ENCODE assay signal across 18 cellular contexts in genomic region chr3:110650752-110651151, GRCh38.
A peak's percentile ranks its signal among the peaks of the same experiment; 100 is the strongest.
DNase-seq lines count a peak whose midpoint lies in the region; ATAC-seq and TF ChIP-seq lines count a peak whose summit lies in the region.
"Had no signal": no experiment of that assay in that cellular context is flagged by ENCODE, and none has a peak within 500 bp of the region (broad histone marks: within the 10 kb centered on the region; RNA-seq: fewer than 3 reads in every experiment).

No MANE protein-coding gene starts in this region.

- WGBS in mesenchymal stem cell = no CpG with 5 or more reads among the region's 1 CpG

- H3K14ac ChIP-seq in mesenchymal stem cell (ENCODE audit: low read length in 2 of 2) = no peak overlapping the region

- no peak overlapping the region for H3K9ac ChIP-seq in mesenchymal stem cell (ENCODE audit: low read length)

- no peak overlapping the region for H3K4ac ChIP-seq in mesenchymal stem cell (ENCODE audit: low read depth in 1 of 2, low read length in 2 of 2)

- H3K18ac ChIP-seq in mesenchymal stem cell (ENCODE audit: low read depth in 1 of 2, low read length in 2 of 2) = no peak overlapping the region

- TF ChIP-seq CTCF in Caco-2 (IDR thresholded peaks at IDR 0.05; ENCODE audit: insufficient read depth in 1 of 2, low read depth in 1 of 2, low read length in 1 of 2, severe bottlenecking in 1 of 2, unreplicated experiment in 1 of 2) = no peak
- no peak for TF ChIP-seq CTCF in astrocyte of the spinal cord (IDR thresholded peaks at IDR 0.05; ENCODE audit: low read depth, low read length)

- H3K27ac ChIP-seq in mesenchymal stem cell (ENCODE audit: low read length, poor library complexity, severe bottlenecking) = no peak overlapping the region
- no peak overlapping the region for H3K27ac ChIP-seq in naive thymus-derived CD4-positive, alpha-beta T cell (ENCODE audit: low read depth, low read length)
- H3K27ac ChIP-seq: A549 had no signal

- H3K23ac ChIP-seq in mesenchymal stem cell (ENCODE audit: low read length in 2 of 2) = no peak overlapping the region

- peak overlapping the region; percentile 69 for H2BK15ac ChIP-seq in mesenchymal stem cell (ENCODE audit: low read depth, poor library complexity, severe bottlenecking)

- H3K27me3 Mint-ChIP-seq in Caco-2 (ENCODE audit: insufficient read depth, unreplicated experiment) = no peaks in the 10 kb centered on the region
- H3K27me3 Mint-ChIP-seq in naive thymus-derived CD4-positive, alpha-beta T cell = peaks cover 0 to 9% (median 3%) of the 10 kb centered on the region in 5 donors
- H3K27me3 Mint-ChIP-seq in activated CD4-positive, alpha-beta T cell treated with anti-CD3 and anti-CD28 coated beads, Interleukin-2, amount 10 ng/mL, durations not matched to agents 24 days and 14 days = no peaks in the 10 kb centered on the region

- H3K4me1 Mint-ChIP-seq in Caco-2 (ENCODE audit: low read depth, unreplicated experiment) = peaks cover 20% of the 10 kb centered on the region
- H3K4me1 Mint-ChIP-seq in naive thymus-derived CD4-positive, alpha-beta T cell = peaks cover 0 to 3% (median 0%) of the 10 kb centered on the region in 7 donors
- no peaks in the 10 kb centered on the region for H3K4me1 Mint-ChIP-seq in activated CD4-positive, alpha-beta T cell treated with anti-CD3 and anti-CD28 coated beads, Interleukin-2, amount 10 ng/mL, durations not matched to agents 24 days and 14 days

- POLR2A ChIA-PET in Caco-2 (lab: Charles Lee) = no interaction called here
- POLR2A ChIA-PET in naive thymus-derived CD4-positive, alpha-beta T cell (lab: Charles Lee) = no interaction called here

- DNase-seq in Caco-2 (no peak), NCI-H748 (lab: John Stamatoyannopoulos, UW; ENCODE audit: unreplicated experiment) (peak; percentile 51), astrocyte of the spinal cord (ENCODE audit: low read depth, low spot score) (peak; percentile 7), mesenchymal stem cell (no peak), DMS 273 (lab: John Stamatoyannopoulos, UW; ENCODE audit: unreplicated experiment) (no peak), superior temporal gyrus (ENCODE audit: extremely low spot score) (no peak)
- DNase-seq in naive thymus-derived CD4-positive, alpha-beta T cell = no peak
- no peak for DNase-seq in activated CD4-positive, alpha-beta T cell treated with anti-CD3 and anti-CD28 coated beads, Interleukin-2, amount 10 ng/mL, durations not matched to agents 24 days and 14 days
- DNase-seq: NCI-H1436 treated with DMSO at 0.1 percent for 48 hours, NCI-H2029 treated with DMSO at 0.1 percent for 48 hours, NCI-H226, NCI-H524 treated with DMSO at 0.1 percent for 48 hours, OCI-M1, RPMI8226, SIG-M5 had no signal

- H3K4me3 ChIP-seq in Caco-2 (ENCODE audit: low read depth, low read length) (no peak overlapping the region), astrocyte of the spinal cord (ENCODE audit: low read depth, low read length) (no peak overlapping the region), mesenchymal stem cell (ENCODE audit: insufficient read depth in 1 of 2, low read depth in 1 of 2, low read length in 2 of 2) (no peak overlapping the region)
- no peak overlapping the region for H3K4me3 ChIP-seq in naive thymus-derived CD4-positive, alpha-beta T cell (ENCODE audit: low read length)
- H3K4me3 ChIP-seq: A549, K562 had no signal

- H3K4me1 ChIP-seq in Caco-2 (peaks cover 27% of the 10 kb centered on the region), mesenchymal stem cell (ENCODE audit: control insufficient read depth, insufficient read depth, low read depth, low read length) (no peaks in the 10 kb centered on the region)
- no peaks in the 10 kb centered on the region for H3K4me1 ChIP-seq in naive thymus-derived CD4-positive, alpha-beta T cell (ENCODE audit: control insufficient read depth in 2 of 2, insufficient read depth in 2 of 2, low read length in 2 of 2)
- H3K4me1 ChIP-seq: A549 had no signal

- no peak overlapping the region for H3K4me2 ChIP-seq in mesenchymal stem cell (ENCODE audit: low read length, poor library complexity, severe bottlenecking)
- H3K4me2 ChIP-seq: A549 had no signal

- H2BK12ac ChIP-seq in mesenchymal stem cell (ENCODE audit: low read length in 2 of 2) = no peak overlapping the region

- no peaks in the 10 kb centered on the region for H3K27me3 ChIP-seq in Caco-2 (replicated peaks; ENCODE audit: control insufficient read depth, insufficient read depth, low read length)
- no peaks in the 10 kb centered on the region for H3K27me3 ChIP-seq in mesenchymal stem cell (ENCODE audit: control insufficient read depth in 1 of 2, insufficient read depth in 1 of 2, low read length in 2 of 2)
- no peaks in the 10 kb centered on the region for H3K27me3 ChIP-seq in naive thymus-derived CD4-positive, alpha-beta T cell (ENCODE audit: control insufficient read depth in 2 of 2, insufficient read depth in 2 of 2, low read length in 2 of 2)

- H2BK5ac ChIP-seq in mesenchymal stem cell (ENCODE audit: low read depth, low read length, poor library complexity, severe bottlenecking) = no peak overlapping the region

- H3K9me3 Mint-ChIP-seq in Caco-2 (ENCODE audit: unreplicated experiment) = peaks cover 25% of the 10 kb centered on the region
- H3K9me3 Mint-ChIP-seq in naive thymus-derived CD4-positive, alpha-beta T cell = no peaks in the 10 kb centered on the region
- H3K9me3 Mint-ChIP-seq in activated CD4-positive, alpha-beta T cell treated with anti-CD3 and anti-CD28 coated beads, Interleukin-2, amount 10 ng/mL, durations not matched to agents 24 days and 14 days = no peaks in the 10 kb centered on the region

- no peak for ATAC-seq in naive thymus-derived CD4-positive, alpha-beta T cell
- ATAC-seq: A549, HCT116, K562 had no signal

- no peak overlapping the region for H3K4me3 Mint-ChIP-seq in Caco-2 (ENCODE audit: unreplicated experiment)
- no peak overlapping the region for H3K4me3 Mint-ChIP-seq in naive thymus-derived CD4-positive, alpha-beta T cell
- no peak overlapping the region for H3K4me3 Mint-ChIP-seq in activated CD4-positive, alpha-beta T cell treated with anti-CD3 and anti-CD28 coated beads, Interleukin-2, amount 10 ng/mL, durations not matched to agents 24 days and 14 days

- H2BK120ac ChIP-seq in mesenchymal stem cell (ENCODE audit: low read depth, low read length) = no peak overlapping the region

- H4K8ac ChIP-seq in mesenchymal stem cell (ENCODE audit: low read length) = no peak overlapping the region

- H4K91ac ChIP-seq in mesenchymal stem cell (ENCODE audit: low read length) = no peak overlapping the region

- H3K9me3 ChIP-seq in Caco-2 = 0 out of 2 replicates have a peak, but pooled peaks cover 6% of the 10 kb centered on the region
- no peaks in the 10 kb centered on the region for H3K9me3 ChIP-seq in mesenchymal stem cell (ENCODE audit: control insufficient read depth, low read length)
- no peaks in the 10 kb centered on the region for H3K9me3 ChIP-seq in naive thymus-derived CD4-positive, alpha-beta T cell (ENCODE audit: control insufficient read depth in 2 of 3, low read length in 3 of 3)
- H3K9me3 ChIP-seq: A549 had no signal

- no peak overlapping the region for H2AFZ ChIP-seq in mesenchymal stem cell (ENCODE audit: low read depth, low read length)

- CTCF ChIA-PET in Caco-2 (lab: Charles Lee) = no interaction called here
- CTCF ChIA-PET in naive thymus-derived CD4-positive, alpha-beta T cell (lab: Charles Lee) = interaction anchor here (0.6 kb wide), 2 partner anchors 22 to 30 kb away, joined by 3 to 4 read pairs; no protein-coding TSS in a partner anchor

- intact Hi-C loops in Caco-2 (cut with micrococcal nuclease; ENCODE audit: unreplicated experiment) = loop anchor here (10.0 kb wide), 1 partner anchor 74 kb away; no protein-coding TSS in a partner anchor
- intact Hi-C loops in naive thymus-derived CD4-positive, alpha-beta T cell (cut with micrococcal nuclease) = no loop called here
- intact Hi-C loops in activated CD4-positive, alpha-beta T cell treated with anti-CD3 and anti-CD28 coated beads, Interleukin-2, amount 10 ng/mL, durations not matched to agents 24 days and 14 days (cut with micrococcal nuclease) = no loop called here

- no peaks in the 10 kb centered on the region for H3K79me1 ChIP-seq in mesenchymal stem cell (replicated peaks; ENCODE audit: low read length, poor library complexity, severe bottlenecking)

- H2AK5ac ChIP-seq in mesenchymal stem cell (ENCODE audit: low read length, severe bottlenecking) = no peak overlapping the region

- H3K36me3 Mint-ChIP-seq in Caco-2 (ENCODE audit: insufficient read depth, unreplicated experiment) = no peaks in the 10 kb centered on the region
- no peaks in the 10 kb centered on the region for H3K36me3 Mint-ChIP-seq in naive thymus-derived CD4-positive, alpha-beta T cell
- no peaks in the 10 kb centered on the region for H3K36me3 Mint-ChIP-seq in activated CD4-positive, alpha-beta T cell treated with anti-CD3 and anti-CD28 coated beads, Interleukin-2, amount 10 ng/mL, durations not matched to agents 24 days and 14 days (ENCODE audit: low read depth)

- BruUV-seq in Caco-2 (replicated peaks; lab: Mats Ljungman, UMichigan) = no TSS peak

- peak overlapping the region; percentile 4 for H3K27ac Mint-ChIP-seq in Caco-2 (ENCODE audit: unreplicated experiment)
- H3K27ac Mint-ChIP-seq in naive thymus-derived CD4-positive, alpha-beta T cell = no peak overlapping the region
- no peak overlapping the region for H3K27ac Mint-ChIP-seq in activated CD4-positive, alpha-beta T cell treated with anti-CD3 and anti-CD28 coated beads, Interleukin-2, amount 10 ng/mL, durations not matched to agents 24 days and 14 days

- in situ Hi-C loops in astrocyte of the spinal cord (cut with HindIII; ENCODE audit: low sequenced_read_pairs) = no loop called here

- H3K36me3 ChIP-seq in Caco-2 (ENCODE audit: control insufficient read depth, insufficient read depth, low read length) (no peaks in the 10 kb centered on the region), mesenchymal stem cell (ENCODE audit: control insufficient read depth in 1 of 2, insufficient read depth in 2 of 2, low read depth in 1 of 2, low read length in 2 of 2) (no peaks in the 10 kb centered on the region)
- H3K36me3 ChIP-seq in naive thymus-derived CD4-positive, alpha-beta T cell (ENCODE audit: control insufficient read depth in 2 of 3, insufficient read depth in 3 of 3, low read length in 3 of 3) = no peaks in the 10 kb centered on the region

Comparison
In these comparisons a context has a peak if more than half of its experiments do, and no peak if none do; other contexts are left out.
1. DNase-seq: peak in NCI-H748 (single experiment) and astrocyte of the spinal cord (single experiment); none in Caco-2 (0 of 2), mesenchymal stem cell (single experiment), DMS 273 (single experiment), superior temporal gyrus (single experiment), naive thymus-derived CD4-positive, alpha-beta T cell (0 of 9) and activated CD4-positive, alpha-beta T cell treated with anti-CD3 and anti-CD28 coated beads, Interleukin-2, amount 10 ng/mL, durations not matched to agents 24 days and 14 days (single experiment).